In genomic region chrX:18389968-18390367, GRCh38 we compare ENCODE assay signal across 17 cellular contexts. TPM values are rescaled to one million over a fixed set of nuclear protein-coding genes. Genes with fewer than 3 reads are reported as not detected.
DNase-seq lines count a peak whose midpoint lies in the region; TF ChIP-seq lines count a peak whose summit lies in the region.
"Had no signal": no experiment of that assay in that cellular context is flagged by ENCODE, and none has a peak within 500 bp of the region (broad histone marks: within the 10 kb centered on the region; RNA-seq: fewer than 3 reads in every experiment).

No MANE protein-coding gene starts in this region.

- H4K8ac ChIP-seq in H9 (replicated peaks; ENCODE audit: insufficient read length, low read depth, low read length) (no peak overlapping the region), trophoblast cell (ENCODE audit: low read depth, low read length) (no peak overlapping the region)

- no peak overlapping the region for H3K27ac Mint-ChIP-seq in H9
- H3K27ac Mint-ChIP-seq in CD8-positive, alpha-beta memory T cell, result no peak overlapping the region
- H3K27ac Mint-ChIP-seq: activated naive CD8-positive, alpha-beta T cell treated with anti-CD3 and anti-CD28 coated beads, Interleukin-2, amount 10 ng/mL, durations not matched to agents 7 days and 5 days; activated T-helper 1 cell treated with anti-CD3 and anti-CD28 coated beads, Interleukin-12 subunit alpha, Interleukin-12 subunit beta, Interleukin-2, Interleukin-4 antibody, amounts not matched to agents 30 ng/mL and 10 ng/mL and 1 ng/mL, durations not matched to agents 14 hours and 24 hours and 36 hours; CD14-positive monocyte had no signal

- H2AK5ac ChIP-seq in H9 (ENCODE audit: insufficient read length, low read length), result no peak overlapping the region
- no peak overlapping the region for H2AK5ac ChIP-seq in trophoblast cell (ENCODE audit: low read length)

- H3K23me2 ChIP-seq in H9 (ENCODE audit: insufficient read length, low read depth, low read length, poor library complexity, severe bottlenecking), result no peaks in the 10 kb centered on the region

- H3K4me2 ChIP-seq in H9 (ENCODE audit: insufficient read depth, insufficient read length, low read length) (no peak overlapping the region), OCI-LY7 (ENCODE audit: low read length) (no peak overlapping the region), hepatocyte (no peak overlapping the region), trophoblast cell (ENCODE audit: low read length) (no peak overlapping the region)

- H3K9me2 ChIP-seq in OCI-LY7 (ENCODE audit: insufficient read depth, low read length) (no peaks in the 10 kb centered on the region), hepatocyte (replicated peaks; ENCODE audit: insufficient read depth) (no peaks in the 10 kb centered on the region)

- peaks cover 46 to 50% of the 10 kb centered on the region in 2 experiments for H3K9me3 Mint-ChIP-seq in H9
- H3K9me3 Mint-ChIP-seq in CD8-positive, alpha-beta memory T cell, result no peaks in the 10 kb centered on the region
- H3K9me3 Mint-ChIP-seq: activated naive CD8-positive, alpha-beta T cell treated with anti-CD3 and anti-CD28 coated beads, Interleukin-2, amount 10 ng/mL, durations not matched to agents 7 days and 5 days; activated T-helper 1 cell treated with anti-CD3 and anti-CD28 coated beads, Interleukin-12 subunit alpha, Interleukin-12 subunit beta, Interleukin-2, Interleukin-4 antibody, amounts not matched to agents 30 ng/mL and 10 ng/mL and 1 ng/mL, durations not matched to agents 14 hours and 24 hours and 36 hours had no signal

- no peak overlapping the region for H2BK5ac ChIP-seq in H9 (ENCODE audit: insufficient read length, low read length)
- H2BK5ac ChIP-seq in trophoblast cell (ENCODE audit: low read depth, low read length, poor library complexity), result no peak overlapping the region

- H3K4me1 Mint-ChIP-seq in H9, result no peaks in the 10 kb centered on the region; a peak in 1 of 4 replicates
- H3K4me1 Mint-ChIP-seq in CD8-positive, alpha-beta memory T cell, result peaks cover 0 to 4% (median 4%) of the 10 kb centered on the region in 3 donors
- H3K4me1 Mint-ChIP-seq: CD14-positive monocyte had no signal

- H4K5ac ChIP-seq in H9 (ENCODE audit: insufficient read length, low read depth, low read length), result no peak overlapping the region

- H3K4me3 Mint-ChIP-seq in H9, result no peak overlapping the region
- H3K4me3 Mint-ChIP-seq in CD8-positive, alpha-beta memory T cell, result no peak overlapping the region
- H3K4me3 Mint-ChIP-seq: activated naive CD8-positive, alpha-beta T cell treated with anti-CD3 and anti-CD28 coated beads, Interleukin-2, amount 10 ng/mL, durations not matched to agents 7 days and 5 days; activated T-helper 1 cell treated with anti-CD3 and anti-CD28 coated beads, Interleukin-12 subunit alpha, Interleukin-12 subunit beta, Interleukin-2, Interleukin-4 antibody, amounts not matched to agents 30 ng/mL and 10 ng/mL and 1 ng/mL, durations not matched to agents 14 hours and 24 hours and 36 hours; CD14-positive monocyte had no signal

- H3K27me3 ChIP-seq in H9 (ENCODE audit: insufficient read depth, low read length) (no peaks in the 10 kb centered on the region), hepatocyte (no peaks in the 10 kb centered on the region), trophoblast cell (ENCODE audit: insufficient read depth, low read length) (no peaks in the 10 kb centered on the region)
- no peaks in the 10 kb centered on the region for H3K27me3 ChIP-seq in CD8-positive, alpha-beta memory T cell (ENCODE audit: insufficient read depth, low read length, poor library complexity, severe bottlenecking)
- H3K27me3 ChIP-seq: brain microvascular endothelial cell, SJCRH30 had no signal

- H3K36me3 ChIP-seq in OCI-LY7 (ENCODE audit: insufficient read depth, low read length) (no peaks in the 10 kb centered on the region), hepatocyte (replicated peaks; ENCODE audit: insufficient read depth, low read depth) (no peaks in the 10 kb centered on the region), trophoblast cell (ENCODE audit: control insufficient read depth in 1 of 2, insufficient read depth in 2 of 2, low read length in 2 of 2) (no peaks in the 10 kb centered on the region)
- H3K36me3 ChIP-seq in CD8-positive, alpha-beta memory T cell (ENCODE audit: insufficient read depth, low read length), result no peaks in the 10 kb centered on the region
- H3K36me3 ChIP-seq: brain microvascular endothelial cell, SJCRH30 had no signal

- H3K9me3 ChIP-seq in H9 (ENCODE audit: control insufficient read depth, low read depth, low read length), result peaks cover 22% of the 10 kb centered on the region
- H3K9me3 ChIP-seq in OCI-LY7 (ENCODE audit: low read length), result no peaks in the 10 kb centered on the region
- H3K9me3 ChIP-seq in hepatocyte (ENCODE audit: low read depth), result no peaks in the 10 kb centered on the region
- H3K9me3 ChIP-seq in CD8-positive, alpha-beta memory T cell (ENCODE audit: low read length), result no peaks in the 10 kb centered on the region
- no peaks in the 10 kb centered on the region for H3K9me3 ChIP-seq in trophoblast cell (ENCODE audit: insufficient read depth, low read depth, low read length)
- H3K9me3 ChIP-seq: mucosa of descending colon, SJCRH30 had no signal

- no peak overlapping the region for H3T11ph ChIP-seq in H9 (ENCODE audit: low read length)

- H2BK120ac ChIP-seq in H9 (ENCODE audit: low read depth, low read length, poor library complexity, severe bottlenecking) (no peak overlapping the region), trophoblast cell (ENCODE audit: insufficient read depth, low read length, poor library complexity) (no peak overlapping the region)

- H3K14ac ChIP-seq in H9 (ENCODE audit: insufficient read depth, low read length) (no peak overlapping the region), trophoblast cell (ENCODE audit: low read length) (no peak overlapping the region)

- H3K23ac ChIP-seq in H9 (ENCODE audit: insufficient read length, low read depth, low read length), result no peak overlapping the region
- H3K23ac ChIP-seq in trophoblast cell (ENCODE audit: low read length), result no peak overlapping the region

- no peak overlapping the region for H3K9ac ChIP-seq in H9 (ENCODE audit: extremely low read depth, insufficient read length, low read length)
- H3K9ac ChIP-seq in trophoblast cell (ENCODE audit: low read length), result no peak overlapping the region

- WGBS in H9 (ENCODE audit: extremely low coverage, insufficient read length, low lambda C conversion rate), result no CpG with 5 or more reads among the region's 3 CpGs
- 76% methylated on average over 3 of the region's 3 CpGs for WGBS in hepatocyte (ENCODE audit: low lambda C conversion rate, missing lambda C conversion rate)
- WGBS in trophoblast cell (ENCODE audit: extremely low coverage, insufficient coverage, insufficient read length), result no CpG with 5 or more reads among the region's 3 CpGs

- H2BK12ac ChIP-seq in H9 (ENCODE audit: insufficient read length, low read depth, low read length), result no peak overlapping the region
- no peak overlapping the region for H2BK12ac ChIP-seq in trophoblast cell (ENCODE audit: low read length)

- H2BK15ac ChIP-seq in H9 (ENCODE audit: low read depth, low read length), result no peak overlapping the region

- H3K18ac ChIP-seq in H9 (ENCODE audit: insufficient read length, low read depth, low read length) (no peak overlapping the region), trophoblast cell (ENCODE audit: low read length) (no peak overlapping the region)

- no peak overlapping the region for H3K27ac ChIP-seq in H9 (ENCODE audit: insufficient read length, low read depth, low read length)
- no peak overlapping the region for H3K27ac ChIP-seq in OCI-LY7 (ENCODE audit: low read depth, low read length, poor library complexity, severe bottlenecking)
- H3K27ac ChIP-seq in hepatocyte, result no peak overlapping the region
- H3K27ac ChIP-seq in CD8-positive, alpha-beta memory T cell (ENCODE audit: low read depth, low read length), result no peak overlapping the region
- no peak overlapping the region for H3K27ac ChIP-seq in trophoblast cell (ENCODE audit: low read depth, low read length)
- H3K27ac ChIP-seq: brain microvascular endothelial cell, SJCRH30 had no signal

- no peak overlapping the region for H3K56ac ChIP-seq in H9 (ENCODE audit: insufficient read length, low read depth, low read length)

- H3K79me1 ChIP-seq in H9 (ENCODE audit: insufficient read depth, low read depth, low read length, poor library complexity, severe bottlenecking), result no peaks in the 10 kb centered on the region
- H3K79me1 ChIP-seq in trophoblast cell (ENCODE audit: low read length), result no peaks in the 10 kb centered on the region

- H4K12ac ChIP-seq in trophoblast cell (ENCODE audit: low read depth, low read length), result no peak overlapping the region

- CTCF ChIA-PET in OCI-LY7 (lab: Charles Lee; ENCODE audit: unreplicated experiment), result no interaction called here
- CTCF ChIA-PET in CD8-positive, alpha-beta memory T cell (lab: Charles Lee), result interaction anchor here (1.0 to 2.3 kb wide), 2 partner anchors 943 to 948 kb away, joined by 3 to 11 read pairs; no protein-coding TSS in a partner anchor

- H4K20me1 ChIP-seq in H9 (ENCODE audit: control insufficient read depth, insufficient read depth, insufficient read length) (no peaks in the 10 kb centered on the region), OCI-LY7 (ENCODE audit: insufficient read depth, low read length) (no peaks in the 10 kb centered on the region), hepatocyte (ENCODE audit: insufficient read depth, poor library complexity, severe bottlenecking) (no peaks in the 10 kb centered on the region)

- H3K4me3 ChIP-seq in OCI-LY7 (ENCODE audit: low read depth, low read length, poor library complexity, severe bottlenecking) (no peak overlapping the region), hepatocyte (no peak overlapping the region), trophoblast cell (ENCODE audit: low read depth, low read length) (no peak overlapping the region)
- H3K4me3 ChIP-seq in CD8-positive, alpha-beta memory T cell (ENCODE audit: low read length), result no peak overlapping the region
- H3K4me3 ChIP-seq: mucosa of descending colon, SJCRH30 had no signal

- peaks cover 0 to 3% (median 2%) of the 10 kb centered on the region in 3 experiments; a peak in 2 of 7 replicates for H3K36me3 Mint-ChIP-seq in H9 (ENCODE audit: insufficient read depth in 1 of 3, low read depth in 3 of 3)
- H3K36me3 Mint-ChIP-seq in CD8-positive, alpha-beta memory T cell, result no peaks in the 10 kb centered on the region
- H3K36me3 Mint-ChIP-seq: activated naive CD8-positive, alpha-beta T cell treated with anti-CD3 and anti-CD28 coated beads, Interleukin-2, amount 10 ng/mL, durations not matched to agents 7 days and 5 days; CD14-positive monocyte had no signal

- no peak overlapping the region for H4K91ac ChIP-seq in H9 (ENCODE audit: insufficient read length, low read depth, low read length)
- no peak overlapping the region for H4K91ac ChIP-seq in trophoblast cell (ENCODE audit: low read depth, low read length)

- no peak overlapping the region for H2BK20ac ChIP-seq in H9 (ENCODE audit: low read depth, low read length, poor library complexity, severe bottlenecking)

- DNase-seq in DMS53 (lab: John Stamatoyannopoulos, UW), result peak; percentile 36
- DNase-seq in DMS53 treated with DMSO at 0.1 percent for 48 hours (lab: John Stamatoyannopoulos, UW; ENCODE audit: unreplicated experiment), result no peak
- no peak for DNase-seq in H9
- DNase-seq in OCI-LY7 (ENCODE audit: low spot score), result peak; percentile 1
- no peak for DNase-seq in hepatocyte (ENCODE audit: low spot score)
- DNase-seq in CD8-positive, alpha-beta memory T cell, result no peak
- DNase-seq in trophoblast cell, result no peak
- no peak for DNase-seq in GM03348 (ENCODE audit: low spot score)
- DNase-seq: activated naive CD8-positive, alpha-beta T cell treated with anti-CD3 and anti-CD28 coated beads, Interleukin-2, amount 10 ng/mL, durations not matched to agents 7 days and 5 days; brain microvascular endothelial cell; dermis blood vessel endothelial cell; DMS79; mucosa of descending colon; NCI-H1417 treated with DMSO at 0.1 percent for 48 hours had no signal

- POLR2A ChIA-PET in OCI-LY7 (lab: Charles Lee), result no interaction called here
- POLR2A ChIA-PET in CD8-positive, alpha-beta memory T cell (lab: Charles Lee), result no interaction called here

- H2AFZ ChIP-seq in H9 (ENCODE audit: low read length) (no peak overlapping the region), OCI-LY7 (ENCODE audit: low read length) (no peak overlapping the region), hepatocyte (no peak overlapping the region), trophoblast cell (ENCODE audit: insufficient read depth, low read length, poor library complexity) (no peak overlapping the region)

- TF ChIP-seq CTCF in H9 (conservative IDR thresholded peaks at IDR 0.05) (peak; percentile 47), OCI-LY7 (conservative IDR thresholded peaks at IDR 0.05; ENCODE audit: low read length) (peak; percentile 50; the same call in 1 of the 2 replicates), hepatocyte (IDR thresholded peaks at IDR 0.05; ENCODE audit: poor library complexity) (peak; percentile 7)

- BruUV-seq in OCI-LY7 (replicated peaks; lab: Mats Ljungman, UMichigan), result no TSS peak

- H3K79me2 ChIP-seq in H9 (ENCODE audit: insufficient read depth, low read length), result no peaks in the 10 kb centered on the region
- no peaks in the 10 kb centered on the region for H3K79me2 ChIP-seq in OCI-LY7 (ENCODE audit: insufficient read depth, low read depth, low read length)
- H3K79me2 ChIP-seq in hepatocyte, result no peaks in the 10 kb centered on the region
- no peaks in the 10 kb centered on the region for H3K79me2 ChIP-seq in trophoblast cell (ENCODE audit: control insufficient read depth, insufficient read depth, low read length, poor library complexity)

- no peaks in the 10 kb centered on the region; the same call in 1 of the 2 replicates for H3K27me3 Mint-ChIP-seq in H9 (ENCODE audit: low read depth)
- peaks cover 0 to 7% of the 10 kb centered on the region in 2 donors for H3K27me3 Mint-ChIP-seq in CD8-positive, alpha-beta memory T cell
- H3K27me3 Mint-ChIP-seq: activated naive CD8-positive, alpha-beta T cell treated with anti-CD3 and anti-CD28 coated beads, Interleukin-2, amount 10 ng/mL, durations not matched to agents 7 days and 5 days had no signal

- intact Hi-C loops in OCI-LY7 (cut with micrococcal nuclease; ENCODE audit: unreplicated experiment), result loop anchor here (1.0 kb wide), 1 partner anchor 944 kb away; no protein-coding TSS in a partner anchor

- H3K4me1 ChIP-seq in H9 (ENCODE audit: insufficient read depth, low read length) (no peaks in the 10 kb centered on the region), OCI-LY7 (ENCODE audit: insufficient read depth, low read length, poor library complexity, severe bottlenecking) (no peaks in the 10 kb centered on the region), hepatocyte (ENCODE audit: insufficient read depth) (no peaks in the 10 kb centered on the region), trophoblast cell (ENCODE audit: control insufficient read depth in 1 of 2, insufficient read depth in 2 of 2, low read length in 2 of 2) (no peaks in the 10 kb centered on the region)
- no peaks in the 10 kb centered on the region for H3K4me1 ChIP-seq in CD8-positive, alpha-beta memory T cell (ENCODE audit: insufficient read depth, low read length)
- H3K4me1 ChIP-seq: SJCRH30 had no signal

- H3K4ac ChIP-seq in H9 (ENCODE audit: low read depth, low read length) (no peak overlapping the region), trophoblast cell (ENCODE audit: low read depth, low read length) (no peak overlapping the region)

RNA-seq across cellular contexts. Expression of gene CDKL5, which starts 35.4 kb away (rescaled TPM):
- total RNA-seq in H9 (2021), result 16.9 and 19.5 TPM in 2 replicates
- total RNA-seq in OCI-LY7 (2014; rRNA removed; shearing (Covaris generic)), result 1.3 and 2.0 TPM in 2 replicates
- 2.0 and 2.4 TPM in 2 replicates for total RNA-seq in OCI-LY7 (2022)
- 16.9 and 17.7 TPM in 2 replicates for total RNA-seq in hepatocyte
- 6.5 and 7.6 TPM in 2 replicates for polyA plus RNA-seq in hepatocyte
- 1 to 10 TPM; 1.5 to 2.6 TPM for total RNA-seq in CD8-positive, alpha-beta memory T cell
- polyA plus RNA-seq in CD8-positive, alpha-beta memory T cell, result 1.2 TPM
- polyA plus RNA-seq in trophoblast cell (2013), result 10.5 TPM in 2 replicates

RNA-seq across cellular contexts. Expression of gene SCML2, which starts 35.5 kb away (rescaled TPM):
- 14.4 and 15.5 TPM in 2 replicates for total RNA-seq in H9 (2021)
- total RNA-seq in OCI-LY7 (2014; rRNA removed; shearing (Covaris generic)), result 12.4 and 12.9 TPM in 2 replicates
- total RNA-seq in OCI-LY7 (2022), result 26.2 and 28.2 TPM in 2 replicates
- total RNA-seq in hepatocyte, result 4.5 and 5.7 TPM in 2 replicates
- polyA plus RNA-seq in hepatocyte, result 3.6 and 4.8 TPM in 2 replicates
- total RNA-seq in CD8-positive, alpha-beta memory T cell, result 1 to 10 TPM; 2.8 to 3.3 TPM
- polyA plus RNA-seq in CD8-positive, alpha-beta memory T cell, result 0.58 TPM
- 1.3 and 1.5 TPM in 2 replicates for polyA plus RNA-seq in trophoblast cell (2013)

Comparison
In these comparisons a context has a peak if more than half of its experiments do, and no peak if none do; other contexts are left out.
1. DNase-seq: peak in DMS53 (single experiment) and OCI-LY7 (single experiment); none in DMS53 treated with DMSO at 0.1 percent for 48 hours (single experiment), H9 (single experiment), hepatocyte (single experiment), CD8-positive, alpha-beta memory T cell (0 of 5), trophoblast cell (0 of 2) and GM03348 (single experiment).
2. Peak in every context shown above with its lines, with median percentiles within 50 percentile points of each other: CTCF ChIP-seq.